In the genomic region with DNA sequence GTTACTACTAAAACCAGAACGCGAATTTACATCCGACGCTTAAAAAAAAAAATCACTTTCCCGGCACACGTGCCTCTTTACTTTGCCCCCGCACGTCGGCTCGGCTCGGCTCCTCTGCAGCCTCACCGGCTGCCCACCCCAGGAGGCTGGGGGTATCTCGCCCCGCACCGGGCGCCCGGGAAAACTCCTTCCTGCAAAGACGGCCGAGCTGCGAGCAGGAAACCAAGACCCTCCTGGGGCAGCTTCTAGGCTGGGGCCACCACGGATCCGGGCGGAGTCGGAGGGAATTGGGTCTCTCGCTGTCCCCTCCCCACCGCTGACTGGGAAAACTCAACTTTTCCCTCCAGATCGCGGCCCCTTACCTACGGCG, we compare ENCODE assay signal across 8 cellular contexts. TPM values are rescaled to one million over a fixed set of nuclear protein-coding genes. Genes with fewer than 3 reads are reported as not detected.
A peak's percentile ranks its signal among the peaks of the same experiment; 100 is the strongest.
DNase-seq lines count a peak whose midpoint lies in the region; FAIRE-seq and TF ChIP-seq lines count a peak whose summit lies in the region.

No MANE protein-coding gene starts in this region.

- H3K4me1 Mint-ChIP-seq in brain: peaks cover 13% of the 10 kb centered on the region

- H3K4me3 Mint-ChIP-seq in brain: peak overlapping the region; percentile 92 to 98 (median 94)

- no peaks in the 10 kb centered on the region for H3K36me3 Mint-ChIP-seq in brain

- peaks cover 0 to 30% (median 25%) of the 10 kb centered on the region in 4 donors for H3K4me1 ChIP-seq in stomach

- peak overlapping the region; percentile 69 to 89 (median 74) for H3K4me3 ChIP-seq in stomach

- H3K27me3 Mint-ChIP-seq in brain: peaks cover 15% of the 10 kb centered on the region

- intact Hi-C loops in stomach (cut with DNase I; ENCODE audit: low total_unique reads): no loop called here

- H3K9me3 Mint-ChIP-seq in brain: peaks cover 0 to 3% (median 0%) of the 10 kb centered on the region in 5 experiments

- no peak for TF ChIP-seq EP300 in stomach (IDR thresholded peaks at IDR 0.05)

- H3K27ac ChIP-seq in layer of hippocampus (ENCODE audit: low read depth, low read length) (peak overlapping the region; percentile 38), stomach (peak overlapping the region; percentile 79 to 91 (median 85))

- no peak for TF ChIP-seq CTCF in brain (conservative IDR thresholded peaks at IDR 0.05)
- no peak for TF ChIP-seq CTCF in stomach (IDR thresholded peaks at IDR 0.05)

- no peaks in the 10 kb centered on the region for H3K36me3 ChIP-seq in stomach

- no peaks in the 10 kb centered on the region for H3K27me3 ChIP-seq in layer of hippocampus (ENCODE audit: control insufficient read depth, insufficient read depth, low read length)
- H3K27me3 ChIP-seq in stomach: no peaks in the 10 kb centered on the region

- FAIRE-seq in urothelium cell line (lab: Jason Lieb, UNC): no peak

- no peak for TF ChIP-seq POLR2A in stomach (IDR thresholded peaks at IDR 0.05)

- WGBS in stomach, 5 donors: 0 to 1% (median 0%) methylated on average over 4 to 30 of the region's 30 CpGs

- H3K27ac Mint-ChIP-seq in brain: peak overlapping the region in 2 of 5 experiments; percentile 81 to 89

- DNase-seq in NOMO-1 treated with DMSO at 0.1 percent for 48 hours (lab: John Stamatoyannopoulos, UW; ENCODE audit: unreplicated experiment) (peak; percentile 12), NOMO-1 (lab: John Stamatoyannopoulos, UW; ENCODE audit: unreplicated experiment in 2 of 2) (no peak), NCI-H146 treated with DMSO at 0.1 percent for 48 hours (lab: John Stamatoyannopoulos, UW; ENCODE audit: unreplicated experiment) (peak; percentile 29), stomach (no peak), CD1c-positive myeloid dendritic cell (ENCODE audit: extremely low spot score) (no peak), urothelium cell line (ENCODE audit: low spot score) (no peak)

- H3K9me3 ChIP-seq in stomach: no peaks in the 10 kb centered on the region

RNA-seq across cellular contexts. Expression of a gene that starts 0.6 kb away (rescaled TPM):
- polyA plus RNA-seq in brain (ENCODE audit: insufficient read depth, low read depth, low replicate concordance) (14.9 TPM), stomach (10 to 100 TPM in 2 of 3 donors, 1 to 10 TPM in 1; 8.3 to 16.8 (median 13.0) TPM)
- 100 to 1,000 TPM in 2 of 5 donors, 10 to 100 TPM in 2, 1 to 10 TPM in 1; 9.3 to 300 (median 35.5) TPM for total RNA-seq in stomach

RNA-seq across cellular contexts. Expression of a gene that starts 32.7 kb away (rescaled TPM):
- polyA plus RNA-seq in brain (ENCODE audit: insufficient read depth, low read depth, low replicate concordance): 798 TPM
- total RNA-seq in stomach: 100 to 1,000 TPM; 105 to 274 (median 165) TPM
- 100 to 1,000 TPM; 221 to 303 (median 223) TPM for polyA plus RNA-seq in stomach

RNA-seq across cellular contexts. Expression of a gene that starts 42.2 kb away (rescaled TPM):
- polyA plus RNA-seq in brain (ENCODE audit: insufficient read depth, low read depth, low replicate concordance): 107 TPM
- total RNA-seq in stomach: 100 to 1,000 TPM in 3 of 5 donors, 10 to 100 TPM in 2; 58.9 to 110 (median 101) TPM
- polyA plus RNA-seq in stomach: 10 to 100 TPM; 32.4 to 80.1 (median 79.7) TPM

Comparison
In these comparisons a context has a peak if more than half of its experiments do, and no peak if none do; other contexts are left out.
1. DNase-seq: peak in NOMO-1 treated with DMSO at 0.1 percent for 48 hours (single experiment) and NCI-H146 treated with DMSO at 0.1 percent for 48 hours (single experiment); none in NOMO-1 (0 of 2), stomach (single experiment), CD1c-positive myeloid dendritic cell (single experiment) and urothelium cell line (single experiment).